In genomic region chr1:98323396-98323795, GRCh38 we compare ENCODE assay signal across 12 cellular contexts.
A peak's percentile ranks its signal among the peaks of the same experiment; 100 is the strongest.
DNase-seq lines count a peak whose midpoint lies in the region; ATAC-seq, FAIRE-seq and TF ChIP-seq lines count a peak whose summit lies in the region.
"Had no signal": no experiment of that assay in that cellular context is flagged by ENCODE, and none has a peak within 500 bp of the region (broad histone marks: within the 10 kb centered on the region; RNA-seq: fewer than 3 reads in every experiment).

No MANE protein-coding gene starts in this region.

- H4K5ac ChIP-seq in mesendoderm (ENCODE audit: low read length): no peak overlapping the region

- H2BK15ac ChIP-seq in mesendoderm (replicated peaks; ENCODE audit: low read depth): no peak overlapping the region

- H3K79me1 ChIP-seq in mesendoderm (ENCODE audit: low read length): no peaks in the 10 kb centered on the region

- peaks cover 13% of the 10 kb centered on the region for H3K4me1 Mint-ChIP-seq in activated T-cell treated with anti-CD3 and anti-CD28 coated beads, Interleukin-2, amount 50 U/mL, for 72 hours (ENCODE audit: low read depth)

- H3K79me2 ChIP-seq in Loucy (ENCODE audit: insufficient read depth, low read length): no peaks in the 10 kb centered on the region
- H3K79me2 ChIP-seq in mesendoderm (ENCODE audit: control insufficient read depth, insufficient read depth, low read length): no peaks in the 10 kb centered on the region

- no peaks in the 10 kb centered on the region for H3K36me3 ChIP-seq in Loucy (ENCODE audit: insufficient read depth, low read length)
- H3K36me3 ChIP-seq in bronchial epithelial cell (ENCODE audit: control insufficient read depth, insufficient read depth, low read length): no peaks in the 10 kb centered on the region
- no peaks in the 10 kb centered on the region for H3K36me3 ChIP-seq in mesendoderm (ENCODE audit: control insufficient read depth, insufficient read depth, low read length)

- peak overlapping the region; percentile 76 for H3K4me2 ChIP-seq in Loucy (ENCODE audit: low read depth, low read length, poor library complexity, severe bottlenecking)
- H3K4me2 ChIP-seq in mesendoderm (ENCODE audit: low read length): no peak overlapping the region

- intact Hi-C loops in head of caudate nucleus (cut with DNase I): no loop called here

- no peak overlapping the region for H4K8ac ChIP-seq in mesendoderm (ENCODE audit: low read depth, low read length)

- H3K27ac ChIP-seq in mesendoderm (ENCODE audit: low read depth, low read length): peak overlapping the region; percentile 22

- no peaks in the 10 kb centered on the region for H4K20me1 ChIP-seq in Loucy (ENCODE audit: insufficient read depth, low read length, poor library complexity, severe bottlenecking)

- no peak overlapping the region for H2BK120ac ChIP-seq in mesendoderm (ENCODE audit: low read depth, low read length)

- H3K23ac ChIP-seq in mesendoderm (ENCODE audit: low read length): no peak overlapping the region

- H3K27me3 ChIP-seq in Loucy (ENCODE audit: insufficient read depth, low read length, poor library complexity, severe bottlenecking) (no peaks in the 10 kb centered on the region), bronchial epithelial cell (ENCODE audit: control insufficient read depth, insufficient read depth, low read length) (no peaks in the 10 kb centered on the region), mesendoderm (ENCODE audit: insufficient read depth, low read length, poor library complexity) (no peaks in the 10 kb centered on the region)

- H3K9me3 ChIP-seq in Loucy (ENCODE audit: insufficient read depth, low read depth, low read length): no peaks in the 10 kb centered on the region

- H2AK5ac ChIP-seq in mesendoderm (ENCODE audit: low read length): no peak overlapping the region

- peak overlapping the region; percentile 38 for H3K56ac ChIP-seq in mesendoderm (ENCODE audit: low read length)

- no peaks in the 10 kb centered on the region for H3K27me3 Mint-ChIP-seq in activated T-cell treated with anti-CD3 and anti-CD28 coated beads, Interleukin-2, amount 50 U/mL, for 72 hours (ENCODE audit: low read depth)
- H3K27me3 Mint-ChIP-seq: stimulated activated naive CD8-positive, alpha-beta T cell treated with anti-CD3 and anti-CD28 coated beads, Interleukin-15, Interleukin-2, amounts not matched to agents 100 ng/mL and 50 ng/mL, for 24 hours had no signal

- ATAC-seq in activated T-cell treated with anti-CD3 and anti-CD28 coated beads, Interleukin-2, amount 50 U/mL, for 72 hours (replicated peaks in 1 of 2): no peak

- peaks cover 0 to 3% of the 10 kb centered on the region in 2 donors for H3K36me3 Mint-ChIP-seq in activated T-cell treated with anti-CD3 and anti-CD28 coated beads, Interleukin-2, amount 50 U/mL, for 72 hours (ENCODE audit: insufficient read depth in 2 of 2)
- H3K36me3 Mint-ChIP-seq: activated naive CD8-positive, alpha-beta T cell treated with anti-CD3 and anti-CD28 coated beads for 36 hours had no signal

- H3K4me1 ChIP-seq in Loucy (ENCODE audit: insufficient read depth, low read length, poor library complexity, severe bottlenecking): peaks cover 58% of the 10 kb centered on the region
- peaks cover 16% of the 10 kb centered on the region for H3K4me1 ChIP-seq in mesendoderm (ENCODE audit: control insufficient read depth, low read depth, low read length)

- H3K9ac ChIP-seq in Loucy (ENCODE audit: low read depth, low read length, poor library complexity, severe bottlenecking) (peak overlapping the region; percentile 58), mesendoderm (ENCODE audit: low read length) (no peak overlapping the region)

- H3K18ac ChIP-seq in mesendoderm (ENCODE audit: low read length): peak overlapping the region; percentile 6

- H3K9me3 Mint-ChIP-seq in activated T-cell treated with anti-CD3 and anti-CD28 coated beads, Interleukin-2, amount 50 U/mL, for 72 hours: peaks cover 0 to 3% of the 10 kb centered on the region in 2 donors
- H3K9me3 Mint-ChIP-seq: activated naive CD8-positive, alpha-beta T cell treated with anti-CD3 and anti-CD28 coated beads for 36 hours; H9; stimulated activated naive CD8-positive, alpha-beta T cell treated with anti-CD3 and anti-CD28 coated beads, Interleukin-15, Interleukin-2, amounts not matched to agents 100 ng/mL and 50 ng/mL, for 24 hours had no signal

- no peak for TF ChIP-seq CTCF in Loucy (conservative IDR thresholded peaks at IDR 0.05; ENCODE audit: low read length)
- TF ChIP-seq CTCF in bronchial epithelial cell (IDR thresholded peaks at IDR 0.05; ENCODE audit: insufficient read depth, low read length, severe bottlenecking): no peak

- no peak overlapping the region for H3K4ac ChIP-seq in mesendoderm (ENCODE audit: low read depth, low read length)

- H3F3A ChIP-seq in Loucy (ENCODE audit: low read depth): peaks cover 5% of the 10 kb centered on the region; the same call in 1 of the 2 replicates

- H3K4me3 ChIP-seq in Loucy (ENCODE audit: low read length, poor library complexity, severe bottlenecking) (peak overlapping the region; percentile 55), bronchial epithelial cell (ENCODE audit: low read depth, low read length) (no peak overlapping the region), mesendoderm (ENCODE audit: low read length) (no peak overlapping the region)

- H3K4me3 Mint-ChIP-seq in activated T-cell treated with anti-CD3 and anti-CD28 coated beads, Interleukin-2, amount 50 U/mL, for 72 hours: no peak overlapping the region
- H3K4me3 Mint-ChIP-seq: activated naive CD8-positive, alpha-beta T cell treated with anti-CD3 and anti-CD28 coated beads for 36 hours; H9 had no signal

- no peaks in the 10 kb centered on the region for H3K9me2 ChIP-seq in Loucy (replicated peaks; ENCODE audit: low read depth, low read length)

- peak; percentile 64 for FAIRE-seq in bronchial epithelial cell (lab: Jason Lieb, UNC)

- peak; percentile 77 for DNase-seq in AG20443 (ENCODE audit: low spot score)
- DNase-seq in bronchial epithelial cell (ENCODE audit: low read depth): peak; percentile 97
- peak; percentile 65 for DNase-seq in mesendoderm
- DNase-seq in activated T-cell treated with anti-CD3 and anti-CD28 coated beads, Interleukin-2, amount 50 U/mL, for 72 hours: no peak
- DNase-seq in SW480 (ENCODE audit: low spot score): no peak
- no peak for DNase-seq in cerebellar cortex (ENCODE audit: low spot score)
- DNase-seq in head of caudate nucleus: no peak
- DNase-seq: activated naive CD8-positive, alpha-beta T cell treated with anti-CD3 and anti-CD28 coated beads for 36 hours; NCI-H774 had no signal

- no peak overlapping the region for H3K27ac Mint-ChIP-seq in activated T-cell treated with anti-CD3 and anti-CD28 coated beads, Interleukin-2, amount 50 U/mL, for 72 hours
- H3K27ac Mint-ChIP-seq: activated naive CD8-positive, alpha-beta T cell treated with anti-CD3 and anti-CD28 coated beads for 36 hours; stimulated activated naive CD8-positive, alpha-beta T cell treated with anti-CD3 and anti-CD28 coated beads, Interleukin-15, Interleukin-2, amounts not matched to agents 100 ng/mL and 50 ng/mL, for 24 hours had no signal

- peak overlapping the region; percentile 0; the same call in 1 of the 2 replicates for H2AFZ ChIP-seq in Loucy (ENCODE audit: low read length)

- no peak overlapping the region for H2BK5ac ChIP-seq in mesendoderm (ENCODE audit: low read length)

Comparison
In these comparisons a context has a peak if more than half of its experiments do, and no peak if none do; other contexts are left out.
1. DNase-seq: peak in AG20443 (single experiment), bronchial epithelial cell (single experiment) and mesendoderm (single experiment); none in activated T-cell treated with anti-CD3 and anti-CD28 coated beads, Interleukin-2, amount 50 U/mL, for 72 hours (0 of 2), SW480 (single experiment), cerebellar cortex (single experiment) and head of caudate nucleus (0 of 42).